Comparison of ENCODE assay signal across 1 cellular context in the genomic region with DNA sequence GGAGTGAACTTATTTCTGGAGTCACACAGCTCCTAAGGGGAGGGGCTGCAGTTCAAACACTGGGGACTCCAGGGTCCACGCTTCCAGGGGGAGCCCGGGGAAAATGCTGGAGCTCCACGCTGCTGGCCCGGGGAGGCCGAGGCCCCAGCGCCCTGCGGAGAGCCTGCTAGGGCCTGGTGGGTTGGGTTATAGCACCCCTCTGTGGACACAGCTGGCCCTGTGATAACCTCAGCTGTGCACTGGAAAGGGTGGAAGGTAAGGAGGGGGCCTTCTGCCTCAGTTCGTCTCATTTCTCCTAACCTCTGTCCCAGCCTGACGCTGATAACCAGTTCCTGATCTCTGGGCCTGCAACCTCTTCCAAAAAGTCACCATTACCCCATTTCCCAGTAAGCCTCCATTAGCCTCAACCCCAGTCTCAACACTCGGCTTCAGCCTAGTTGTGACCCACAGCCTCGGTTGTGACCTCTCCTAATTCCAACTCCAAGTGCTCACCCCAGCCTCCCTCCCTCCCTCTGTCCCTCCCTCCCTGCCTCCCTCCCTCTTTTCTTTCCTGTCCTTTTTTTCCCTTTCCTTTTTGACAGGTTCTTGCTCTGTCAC.
TF ChIP-seq lines count a peak whose summit lies in the region.

No MANE protein-coding gene starts in this region.

TF ChIP-seq in H1, 55 proteins besides CTCF, POLR2A, EP300 and RAD21:
- TF ChIP-seq JUND (IDR thresholded peaks at IDR 0.05; ENCODE audit: low read length): no peak
- TF ChIP-seq, protein P1, sequence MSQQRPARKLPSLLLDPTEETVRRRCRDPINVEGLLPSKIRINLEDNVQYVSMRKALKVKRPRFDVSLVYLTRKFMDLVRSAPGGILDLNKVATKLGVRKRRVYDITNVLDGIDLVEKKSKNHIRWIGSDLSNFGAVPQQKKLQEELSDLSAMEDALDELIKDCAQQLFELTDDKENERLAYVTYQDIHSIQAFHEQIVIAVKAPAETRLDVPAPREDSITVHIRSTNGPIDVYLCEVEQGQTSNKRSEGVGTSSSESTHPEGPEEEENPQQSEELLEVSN (IDR thresholded peaks at IDR 0.05): no peak
- TF ChIP-seq BACH1 (IDR thresholded peaks at IDR 0.05; ENCODE audit: low read length): no peak
- TF ChIP-seq RXRA (IDR thresholded peaks at IDR 0.05; ENCODE audit: insufficient read depth, low read depth, low read length): no peak
- TF ChIP-seq GABPA (IDR thresholded peaks at IDR 0.05; ENCODE audit: borderline replicate concordance, insufficient read depth, low read length): no peak
- no peak for TF ChIP-seq MAFK (IDR thresholded peaks at IDR 0.05; ENCODE audit: low read depth, low read length)
- TF ChIP-seq CBX8 (IDR thresholded peaks at IDR 0.05; ENCODE audit: borderline replicate concordance, low read depth, low read length): no peak
- no peak for TF ChIP-seq SIX5 (IDR thresholded peaks at IDR 0.05; ENCODE audit: low read depth, low read length)
- no peak for TF ChIP-seq CHD1 (IDR thresholded peaks at IDR 0.05; ENCODE audit: low read depth, low read length)
- no peak for TF ChIP-seq RFX5 (IDR thresholded peaks at IDR 0.05; ENCODE audit: borderline replicate concordance, low read depth, low read length)
- TF ChIP-seq TEAD4 (IDR thresholded peaks at IDR 0.05; ENCODE audit: low read depth, low read length): no peak
- TF ChIP-seq, protein P2, sequence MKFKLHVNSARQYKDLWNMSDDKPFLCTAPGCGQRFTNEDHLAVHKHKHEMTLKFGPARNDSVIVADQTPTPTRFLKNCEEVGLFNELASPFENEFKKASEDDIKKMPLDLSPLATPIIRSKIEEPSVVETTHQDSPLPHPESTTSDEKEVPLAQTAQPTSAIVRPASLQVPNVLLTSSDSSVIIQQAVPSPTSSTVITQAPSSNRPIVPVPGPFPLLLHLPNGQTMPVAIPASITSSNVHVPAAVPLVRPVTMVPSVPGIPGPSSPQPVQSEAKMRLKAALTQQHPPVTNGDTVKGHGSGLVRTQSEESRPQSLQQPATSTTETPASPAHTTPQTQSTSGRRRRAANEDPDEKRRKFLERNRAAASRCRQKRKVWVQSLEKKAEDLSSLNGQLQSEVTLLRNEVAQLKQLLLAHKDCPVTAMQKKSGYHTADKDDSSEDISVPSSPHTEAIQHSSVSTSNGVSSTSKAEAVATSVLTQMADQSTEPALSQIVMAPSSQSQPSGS (IDR thresholded peaks at IDR 0.05; ENCODE audit: low read length): no peak
- TF ChIP-seq RBBP5 (IDR thresholded peaks at IDR 0.05; ENCODE audit: borderline replicate concordance, low read depth, low read length): no peak
- no peak for TF ChIP-seq ZNF274 (IDR thresholded peaks at IDR 0.05; ENCODE audit: borderline replicate concordance, extremely low read depth, low read length)
- no peak for TF ChIP-seq KDM1A (IDR thresholded peaks at IDR 0.05; ENCODE audit: borderline replicate concordance, low read length)
